Comparison of ENCODE assay signal across 15 cellular contexts in the genomic region with DNA sequence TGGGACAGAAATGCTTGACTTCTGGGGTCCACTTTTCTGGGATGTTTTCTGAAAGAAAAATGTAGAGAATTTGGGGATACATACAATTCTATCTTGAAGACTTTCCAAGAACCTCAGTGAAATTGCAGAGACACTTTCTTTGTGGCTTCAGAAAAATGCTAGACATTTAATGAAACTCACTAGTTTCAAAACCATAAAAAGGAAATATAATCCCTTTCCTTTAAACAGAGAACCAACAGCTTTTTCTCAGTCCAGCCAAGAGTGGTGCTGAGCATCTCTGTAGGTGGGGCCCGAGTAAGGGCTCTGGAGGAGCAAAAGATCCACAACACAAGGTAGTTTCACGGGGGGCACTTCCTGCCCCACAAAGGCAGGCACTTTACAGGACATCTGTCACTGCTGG. TPM values are rescaled to one million over a fixed set of nuclear protein-coding genes. Genes with fewer than 3 reads are reported as not detected.
DNase-seq lines count a peak whose midpoint lies in the region; ATAC-seq lines count a peak whose summit lies in the region.
"Had no signal": no experiment of that assay in that cellular context is flagged by ENCODE, and none has a peak within 500 bp of the region (broad histone marks: within the 10 kb centered on the region; RNA-seq: fewer than 3 reads in every experiment).

No MANE protein-coding gene starts in this region.

- no peak overlapping the region for H3K4me3 Mint-ChIP-seq in activated naive CD8-positive, alpha-beta T cell
- no peak overlapping the region for H3K4me3 Mint-ChIP-seq in memory B cell

- H3K36me3 Mint-ChIP-seq in activated naive CD8-positive, alpha-beta T cell, result peaks cover 8% of the 10 kb centered on the region
- peaks cover 12% of the 10 kb centered on the region for H3K36me3 Mint-ChIP-seq in memory B cell

- DNase-seq in AG08395 (ENCODE audit: low spot score), result peak; percentile 34
- peak; percentile 79 for DNase-seq in EH (ENCODE audit: low read depth)
- DNase-seq in memory B cell (ENCODE audit: low spot score in 2 of 2), result no peak
- DNase-seq in AG08396 (ENCODE audit: low spot score), result no peak
- DNase-seq in left cardiac atrium, result no peak
- no peak for DNase-seq in NCI-H1694 (lab: John Stamatoyannopoulos, UW)
- DNase-seq: C1 segment of cervical spinal cord; gastrocnemius medialis; NCI-H1048; NCI-H2227 treated with DMSO at 0.1 percent for 48 hours; retina; stimulated activated CD4-positive, alpha-beta T cell treated with anti-CD3 and anti-CD28 coated beads, Interleukin-2, amount 100 ng/mL, for 48 hours had no signal

- intact Hi-C loops in left cardiac atrium (cut with DNase I), result no loop called here

- ATAC-seq in memory B cell (ENCODE audit: low read depth) (no peak), HG02852 (IDR thresholded peaks at IDR 0.05; ENCODE audit: unreplicated experiment) (no peak), left cardiac atrium (no peak)
- ATAC-seq: gastrocnemius medialis, GM12878 had no signal

- no peaks in the 10 kb centered on the region for H3K9me3 Mint-ChIP-seq in activated naive CD8-positive, alpha-beta T cell (ENCODE audit: low read depth)
- no peaks in the 10 kb centered on the region for H3K9me3 Mint-ChIP-seq in memory B cell

- no peaks in the 10 kb centered on the region for H3K27me3 Mint-ChIP-seq in activated naive CD8-positive, alpha-beta T cell
- H3K27me3 Mint-ChIP-seq in memory B cell, result no peaks in the 10 kb centered on the region

- peaks cover 26% of the 10 kb centered on the region for H3K4me1 Mint-ChIP-seq in activated naive CD8-positive, alpha-beta T cell (ENCODE audit: low read depth)
- peaks cover 4% of the 10 kb centered on the region for H3K4me1 Mint-ChIP-seq in memory B cell

- H3K27ac Mint-ChIP-seq in activated naive CD8-positive, alpha-beta T cell, result peak overlapping the region; percentile 64
- H3K27ac Mint-ChIP-seq in memory B cell, result peak overlapping the region; percentile 47

RNA-seq across cellular contexts. Expression of a gene that starts 4.4 kb away (rescaled TPM):
- 100 to 1,000 TPM; 230 to 235 TPM for total RNA-seq in left cardiac atrium

RNA-seq across cellular contexts. Expression of a gene that starts 22.7 kb away (rescaled TPM):
- total RNA-seq in left cardiac atrium, result 10 to 100 TPM; 37.1 to 45.5 TPM

RNA-seq across cellular contexts. Expression of a gene that starts 49.2 kb away (rescaled TPM):
- 100 to 1,000 TPM; 311 to 334 TPM for total RNA-seq in left cardiac atrium

RNA-seq across cellular contexts. Expression of a gene that starts 49.6 kb away (rescaled TPM):
- total RNA-seq in left cardiac atrium, result 10 to 100 TPM; 15.2 to 19.1 TPM

RNA-seq across cellular contexts. Expression of a gene that starts 59.7 kb away (rescaled TPM):
- 10 to 100 TPM; 13.9 to 14.9 TPM for total RNA-seq in left cardiac atrium

Comparison
In these comparisons a context has a peak if more than half of its experiments do, and no peak if none do; other contexts are left out.
1. DNase-seq: peak in AG08395 (single experiment) and EH (single experiment); none in memory B cell (0 of 2), AG08396 (single experiment), left cardiac atrium (single experiment) and NCI-H1694 (single experiment).